ENCODE assay signal across 25 cellular contexts in the genomic region with DNA sequence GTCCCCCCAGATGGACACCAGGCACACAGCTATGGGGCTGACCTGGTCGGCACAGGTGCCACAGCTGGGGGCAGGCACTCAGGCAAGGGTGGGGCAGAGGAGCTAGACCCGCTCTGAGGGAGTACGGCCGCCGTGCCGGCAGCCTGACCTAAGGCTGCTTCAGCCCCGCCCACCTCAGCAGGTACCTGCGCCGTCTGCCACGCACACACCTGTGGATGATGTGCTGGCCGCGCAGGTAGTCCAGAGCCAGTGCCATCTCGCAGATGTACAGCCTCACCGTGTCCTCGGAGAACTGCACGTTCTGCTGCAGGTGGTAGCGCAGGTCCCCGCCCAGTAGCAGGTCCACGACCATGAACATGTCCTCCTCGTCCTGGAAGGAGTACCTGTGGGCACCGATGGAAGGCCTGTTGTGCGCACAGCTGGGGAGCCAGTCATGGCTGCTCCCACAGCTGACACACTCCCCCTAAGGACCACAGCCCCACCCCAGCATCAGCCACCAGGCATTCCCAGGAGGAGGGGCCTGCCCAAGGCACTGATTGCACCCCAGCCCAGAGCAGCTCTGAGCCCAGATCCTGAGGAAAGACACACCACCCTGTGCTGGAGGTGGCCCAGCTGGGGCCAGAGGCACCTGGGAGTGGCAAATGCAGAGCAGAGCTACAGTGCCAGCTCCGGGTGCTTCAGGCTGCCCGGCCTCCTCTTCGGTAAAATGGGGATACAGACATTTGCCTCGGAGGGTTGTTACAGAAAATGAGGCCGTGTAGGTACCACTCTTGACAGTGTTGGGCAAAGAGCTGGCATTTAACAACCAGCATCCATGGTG. TPM values are rescaled to one million over a fixed set of nuclear protein-coding genes. Genes with fewer than 3 reads are reported as not detected.
DNase-seq lines count a peak whose midpoint lies in the region; ATAC-seq and TF ChIP-seq lines count a peak whose summit lies in the region.
"Had no signal": no experiment of that assay in that cellular context is flagged by ENCODE, and none has a peak within 500 bp of the region (broad histone marks: within the 10 kb centered on the region; RNA-seq: fewer than 3 reads in every experiment).

No MANE protein-coding gene starts in this region.

- H3K27ac ChIP-seq in right cardiac atrium (ENCODE audit: low read length): no peak overlapping the region
- H3K27ac ChIP-seq: 22Rv1, BLaER1, Peyer's patch, SJCRH30 had no signal

- no peak overlapping the region for H3K4me3 Mint-ChIP-seq in immature natural killer cell
- H3K4me3 Mint-ChIP-seq: CD4-positive, alpha-beta memory T cell had no signal

- no peaks in the 10 kb centered on the region for H3K9me3 ChIP-seq in right cardiac atrium (ENCODE audit: control insufficient read depth, low read length)
- H3K9me3 ChIP-seq: BLaER1, MG63, Peyer's patch, SJCRH30 had no signal

- DNase-seq in NCI-H146 (lab: John Stamatoyannopoulos, UW): peak; percentile 16
- DNase-seq in NCI-H146 treated with DMSO at 0.1 percent for 48 hours (lab: John Stamatoyannopoulos, UW; ENCODE audit: unreplicated experiment): no peak
- peak in 2 of 3 donors; percentile 43 to 55 for DNase-seq in right cardiac atrium
- no peak for DNase-seq in left ventricle myocardium superior
- DNase-seq in immature natural killer cell: no peak
- DNase-seq in omental fat pad (ENCODE audit: low spot score): no peak
- DNase-seq in GM03348 (ENCODE audit: low spot score): no peak
- DNase-seq: ACHN; CD4-positive, alpha-beta memory T cell; DND-41; H7; MG63; NCI-H1436 treated with DMSO at 0.1 percent for 48 hours; NCI-H2029 treated with DMSO at 0.1 percent for 48 hours; NCI-H2171; NCI-H345; NCI-H524; NCI-H82; Peyer's patch; SJCRH30 had no signal

- ATAC-seq in right cardiac atrium: no peak
- no peak for ATAC-seq in left ventricle myocardium superior
- ATAC-seq in omental fat pad (ENCODE audit: low FRiP score): no peak
- no peak for ATAC-seq in HG02870 (IDR thresholded peaks at IDR 0.05; ENCODE audit: unreplicated experiment)
- ATAC-seq: K562 had no signal

- WGBS in right cardiac atrium: 91% methylated on average over 27 of the region's 27 CpGs

- H3K27ac Mint-ChIP-seq in immature natural killer cell: peak overlapping the region; percentile 15 to 88 (median 54)

- H3K27me3 Mint-ChIP-seq in immature natural killer cell (ENCODE audit: low read depth in 3 of 3): peaks cover 0 to 10% (median 3%) of the 10 kb centered on the region in 3 donors
- H3K27me3 Mint-ChIP-seq: CD4-positive, alpha-beta memory T cell had no signal

- H3K4me3 ChIP-seq in right cardiac atrium (ENCODE audit: low read length): no peak overlapping the region
- H3K4me3 ChIP-seq: BLaER1, K562, MG63, Peyer's patch, SJCRH30 had no signal

- peaks cover 26 to 33% of the 10 kb centered on the region in 2 donors for H3K4me1 Mint-ChIP-seq in immature natural killer cell

- H3K27me3 ChIP-seq in right cardiac atrium (ENCODE audit: control insufficient read depth, insufficient read depth): no peaks in the 10 kb centered on the region
- H3K27me3 ChIP-seq: BLaER1, MG63, Peyer's patch, SJCRH30 had no signal

- intact Hi-C loops in right cardiac atrium (cut with DNase I): loop anchor here in 2 of 4 donors (2.0 to 5.0 kb wide), 2 partner anchors 122 to 226 kb away; no protein-coding TSS in a partner anchor
- intact Hi-C loops in left ventricle myocardium superior (cut with micrococcal nuclease): loop anchor here (5.0 to 10.0 kb wide), 2 partner anchors 126 to 228 kb away; no protein-coding TSS in a partner anchor

- peaks cover 0 to 5% (median 0%) of the 10 kb centered on the region in 3 donors for H3K36me3 Mint-ChIP-seq in immature natural killer cell

- H3K4me1 ChIP-seq in right cardiac atrium (ENCODE audit: control insufficient read depth, insufficient read depth, low read length): no peaks in the 10 kb centered on the region
- H3K4me1 ChIP-seq: SJCRH30 had no signal

- no peak for TF ChIP-seq CTCF in omental fat pad (IDR thresholded peaks at IDR 0.05)

- no peaks in the 10 kb centered on the region for H3K9me3 Mint-ChIP-seq in immature natural killer cell
- H3K9me3 Mint-ChIP-seq: CD4-positive, alpha-beta memory T cell had no signal

RNA-seq across cellular contexts. Expression of gene DPYSL4, which starts 40.0 kb away (rescaled TPM):
- total RNA-seq in right cardiac atrium (10 to 100 TPM in 1 of 4 donors, 1 to 10 TPM in 3; 1.9 to 13.8 (median 5.6) TPM), left ventricle myocardium superior (45.2 TPM), omental fat pad (1 to 10 TPM in 1 of 4 donors, under 1 TPM in 3; 0.69 to 3.0 (median 0.81) TPM)
- polyA plus RNA-seq in right cardiac atrium (11.0 TPM), immature natural killer cell (not detected)
- total RNA-seq: K562, OCI-LY7, SJCRH30 had no signal

Comparison
In these comparisons a context has a peak if more than half of its experiments do, and no peak if none do; other contexts are left out.
1. DNase-seq: peak in NCI-H146 (single experiment) and right cardiac atrium (2 of 3); none in NCI-H146 treated with DMSO at 0.1 percent for 48 hours (single experiment), left ventricle myocardium superior (single experiment), immature natural killer cell (0 of 3), omental fat pad (single experiment) and GM03348 (single experiment).